Comparison of ENCODE assay signal across 11 cellular contexts in genomic region chr19:40908981-40909380, GRCh38. TPM values are rescaled to one million over a fixed set of nuclear protein-coding genes. Genes with fewer than 3 reads are reported as not detected.
DNase-seq lines count a peak whose midpoint lies in the region; ATAC-seq and TF ChIP-seq lines count a peak whose summit lies in the region.
"Had no signal": no experiment of that assay in that cellular context is flagged by ENCODE, and none has a peak within 500 bp of the region (broad histone marks: within the 10 kb centered on the region; RNA-seq: fewer than 3 reads in every experiment).

No MANE protein-coding gene starts in this region.

- no peak for TF ChIP-seq EP300 in SK-N-SH (IDR thresholded peaks at IDR 0.05; ENCODE audit: borderline replicate concordance in 1 of 2, low read depth in 1 of 2, low read length in 1 of 2)

- H4K20me1 ChIP-seq in SK-N-SH (ENCODE audit: insufficient read depth) = no peaks in the 10 kb centered on the region

- no peak overlapping the region for H3K27ac Mint-ChIP-seq in central memory CD8-positive, alpha-beta T cell (ENCODE audit: low read depth)

- CTCF ChIA-PET in SK-N-SH (lab: Yijun Ruan, JAX) = no interaction called here

- no peaks in the 10 kb centered on the region for H3K36me3 Mint-ChIP-seq in central memory CD8-positive, alpha-beta T cell (ENCODE audit: insufficient read depth)

- H3K36me3 ChIP-seq in SK-N-SH (replicated peaks in 1 of 2; ENCODE audit: control insufficient read depth in 1 of 2, insufficient read depth in 2 of 2, low read length in 1 of 2) = no peaks in the 10 kb centered on the region

- peaks cover 5% of the 10 kb centered on the region for H3K9me3 Mint-ChIP-seq in central memory CD8-positive, alpha-beta T cell

- H3F3A ChIP-seq in SK-N-SH (replicated peaks; ENCODE audit: insufficient read depth) = no peaks in the 10 kb centered on the region

- POLR2A ChIA-PET in SK-N-SH (lab: Yijun Ruan, JAX) = no interaction called here

- no peak overlapping the region for H2AFZ ChIP-seq in SK-N-SH (ENCODE audit: low read depth)

- peaks cover 16% of the 10 kb centered on the region for H3K4me1 Mint-ChIP-seq in central memory CD8-positive, alpha-beta T cell

- DNase-seq in activated T-cell treated with anti-CD3 and anti-CD28 coated beads for 4 hours = peak; percentile 22
- DNase-seq in activated T-cell treated with anti-CD3 and anti-CD28 coated beads, Interleukin-2, amount 50 U/mL, for 1 hour = no peak
- DNase-seq in NCI-H2227 treated with DMSO at 0.1 percent for 48 hours (lab: John Stamatoyannopoulos, UW) = peak; percentile 18
- DNase-seq in central memory CD8-positive, alpha-beta T cell (ENCODE audit: low spot score in 2 of 2) = peak in 1 of 2 donors; percentile 11
- peak; percentile 41 for DNase-seq in stimulated activated CD4-positive, alpha-beta T cell treated with anti-CD3 and anti-CD28 coated beads, Interleukin-2, amount 100 ng/mL, for 4 hours (ENCODE audit: low read depth)
- no peak for DNase-seq in cerebellum (ENCODE audit: low spot score)
- DNase-seq in SK-N-SH = no peak
- DNase-seq: midbrain had no signal

- H3K4me1 ChIP-seq in SK-N-SH (ENCODE audit: control insufficient read depth in 1 of 2, insufficient read depth in 2 of 2, low read depth in 1 of 2, low read length in 1 of 2) = no peaks in the 10 kb centered on the region

- no peak overlapping the region for H3K4me3 ChIP-seq in SK-N-SH (ENCODE audit: low read depth in 2 of 2, low read length in 1 of 2)

- no peak for TF ChIP-seq CTCF in SK-N-SH (IDR thresholded peaks at IDR 0.05)

- H3K4me3 Mint-ChIP-seq in central memory CD8-positive, alpha-beta T cell = peak overlapping the region; percentile 73

- H3K9me3 ChIP-seq in SK-N-SH = no peaks in the 10 kb centered on the region

- no peak overlapping the region for H3K9ac ChIP-seq in SK-N-SH

- no peaks in the 10 kb centered on the region for H3K79me2 ChIP-seq in SK-N-SH (ENCODE audit: insufficient read depth)

- peak; percentile 49 for ATAC-seq in central memory CD8-positive, alpha-beta T cell (replicated peaks; ENCODE audit: extremely low read depth, poor library complexity, severe bottlenecking)
- ATAC-seq in HG03442 (IDR thresholded peaks at IDR 0.05; ENCODE audit: unreplicated experiment) = no peak

- no peak for TF ChIP-seq RAD21 in SK-N-SH (IDR thresholded peaks at IDR 0.05; ENCODE audit: low read length)

- no peaks in the 10 kb centered on the region for H3K9me2 ChIP-seq in SK-N-SH

- WGBS in SK-N-SH (ENCODE audit: low lambda C conversion rate) = 19% methylated on average over 6 of the region's 6 CpGs

- peaks cover 62% of the 10 kb centered on the region for H3K27me3 Mint-ChIP-seq in central memory CD8-positive, alpha-beta T cell

- H3K4me2 ChIP-seq in SK-N-SH = no peak overlapping the region

- H3K27ac ChIP-seq in SK-N-SH (ENCODE audit: low read depth in 2 of 2, low read length in 1 of 2) = no peak overlapping the region

- peaks cover 69% of the 10 kb centered on the region for H3K27me3 ChIP-seq in SK-N-SH (ENCODE audit: insufficient read depth)

TF ChIP-seq in SK-N-SH, 30 proteins besides CTCF, POLR2A, EP300 and RAD21:
- TF ChIP-seq SMC3 (IDR thresholded peaks at IDR 0.05; ENCODE audit: low read depth, low read length) = no peak
- TF ChIP-seq PBX3 (IDR thresholded peaks at IDR 0.05) = no peak

RNA-seq across cellular contexts. Expression of gene CYP2A7, which starts 26.9 kb away (rescaled TPM):
- total RNA-seq in cerebellum = not detected
- polyA plus RNA-seq in SK-N-SH (2012; rRNA removed) = not detected in 2 replicates
- polyA plus RNA-seq in SK-N-SH (2012; cell fraction: cytosol; rRNA removed) = not detected in 2 replicates
- not detected in 2 replicates for polyA plus RNA-seq in SK-N-SH (2012; cell fraction: nucleus; rRNA removed)
- total RNA-seq: frontal cortex, skeletal muscle tissue had no signal

RNA-seq across cellular contexts. Expression of gene CYP2A6, which starts 58.7 kb away (rescaled TPM):
- not detected for total RNA-seq in cerebellum
- not detected in 2 replicates for polyA plus RNA-seq in SK-N-SH (2012; rRNA removed)
- polyA plus RNA-seq in SK-N-SH (2012; cell fraction: cytosol; rRNA removed) = not detected in 2 replicates
- not detected in 2 replicates for polyA plus RNA-seq in SK-N-SH (2012; cell fraction: nucleus; rRNA removed)
- total RNA-seq: frontal cortex, skeletal muscle tissue had no signal

Comparison
In these comparisons a context has a peak if more than half of its experiments do, and no peak if none do; other contexts are left out.
1. DNase-seq: peak in activated T-cell treated with anti-CD3 and anti-CD28 coated beads for 4 hours (single experiment), NCI-H2227 treated with DMSO at 0.1 percent for 48 hours (single experiment) and stimulated activated CD4-positive, alpha-beta T cell treated with anti-CD3 and anti-CD28 coated beads, Interleukin-2, amount 100 ng/mL, for 4 hours (single experiment); none in activated T-cell treated with anti-CD3 and anti-CD28 coated beads, Interleukin-2, amount 50 U/mL, for 1 hour (single experiment), cerebellum (single experiment) and SK-N-SH (single experiment).